Comparison of ENCODE assay signal across 8 cellular contexts in the genomic region with DNA sequence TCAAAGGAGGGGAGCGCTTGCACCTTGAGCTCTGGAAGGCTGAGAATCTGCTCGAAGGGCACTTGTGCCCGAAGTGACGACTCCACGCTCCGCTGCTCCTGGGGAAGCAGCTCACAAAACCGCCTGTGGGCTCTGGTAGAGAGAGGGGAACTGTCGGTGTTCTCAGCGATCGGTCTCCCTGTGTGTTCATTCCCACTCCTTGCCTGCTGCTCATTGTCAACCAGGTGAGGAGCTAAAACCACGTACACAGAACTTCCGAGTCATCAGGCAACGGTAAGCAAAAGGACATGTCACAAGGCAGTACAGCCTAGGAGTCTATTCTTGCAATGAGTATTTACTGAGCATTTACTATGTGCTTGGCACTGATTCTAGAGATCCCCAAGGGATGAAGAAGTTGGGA. TPM values are rescaled to one million over a fixed set of nuclear protein-coding genes. Genes with fewer than 3 reads are reported as not detected.
DNase-seq lines count a peak whose midpoint lies in the region; ATAC-seq, FAIRE-seq and TF ChIP-seq lines count a peak whose summit lies in the region.

No MANE protein-coding gene starts in this region.

- peaks cover 36% of the 10 kb centered on the region for H3K36me3 ChIP-seq in KOPT-K1 (ENCODE audit: insufficient read depth, low read length)
- peaks cover 56% of the 10 kb centered on the region for H3K36me3 ChIP-seq in K562 (ENCODE audit: control insufficient read depth, insufficient read depth, low read length)
- peaks cover 7 to 44% (median 23%) of the 10 kb centered on the region in 3 experiments for H3K36me3 ChIP-seq in naive thymus-derived CD4-positive, alpha-beta T cell (ENCODE audit: control insufficient read depth in 2 of 3, insufficient read depth in 3 of 3, low read length in 3 of 3)

- CTCF ChIA-PET in K562 (lab: Yijun Ruan, JAX; ENCODE audit: low intra/inter-chr PET ratio) = interaction anchor here (0.7 to 1.4 kb wide), 2 partner anchors 89 to 463 kb away, joined by 3 to 4 read pairs; no protein-coding TSS in a partner anchor
- CTCF ChIA-PET in naive thymus-derived CD4-positive, alpha-beta T cell (lab: Charles Lee) = interaction anchor here (0.6 to 0.7 kb wide), 2 partner anchors 17 to 214 kb away, joined by 3 read pairs; no protein-coding TSS in a partner anchor

- DNase-seq in CD14-positive monocyte (ENCODE audit: low spot score) = no peak
- DNase-seq in K562 (ENCODE audit: extremely low read depth in 1 of 4, low spot score in 3 of 4) = no peak
- DNase-seq in naive thymus-derived CD4-positive, alpha-beta T cell = peak in 1 of 9 donors; percentile 16
- DNase-seq in urothelium cell line (ENCODE audit: low spot score) = no peak

- POLR2A ChIA-PET in K562 (lab: Yijun Ruan, JAX) = interaction anchor here (0.6 to 2.0 kb wide), 7 partner anchors 8 to 547 kb away, joined by 3 to 15 read pairs (median 3); a partner anchor contains a TSS
- POLR2A ChIA-PET in naive thymus-derived CD4-positive, alpha-beta T cell (lab: Charles Lee) = interaction anchor here (0.6 to 7.8 kb wide), 10 partner anchors 11 to 701 kb away, joined by 3 to 95 read pairs (median 14); a partner anchor contains a TSS

- no peaks in the 10 kb centered on the region for H3K9me1 ChIP-seq in K562 (ENCODE audit: control insufficient read depth, insufficient read depth, low read length)

- TF ChIP-seq EP300 in K562 (IDR thresholded peaks at IDR 0.05; ENCODE audit: low read length) = no peak

- no peak for TF ChIP-seq POLR2A in K562 (conservative IDR thresholded peaks at IDR 0.05)

- no peak for TF ChIP-seq CTCF in CD14-positive monocyte (IDR thresholded peaks at IDR 0.05)
- TF ChIP-seq CTCF in K562 (IDR thresholded peaks at IDR 0.05 in 2 of 3, conservative IDR thresholded peaks at IDR 0.05 in 1 of 3; ENCODE audit: insufficient read depth in 2 of 3, low read depth in 1 of 3, low read length in 3 of 3) = no peak

- peaks cover 0 to 1% (median 0%) of the 10 kb centered on the region in 3 donors for H3K27me3 Mint-ChIP-seq in CD14-positive monocyte (ENCODE audit: low read depth in 3 of 3)
- H3K27me3 Mint-ChIP-seq in naive thymus-derived CD4-positive, alpha-beta T cell = no peaks in the 10 kb centered on the region

- H3K9me3 ChIP-seq in KOPT-K1 (ENCODE audit: insufficient read depth, low read length, poor library complexity, severe bottlenecking) = no peaks in the 10 kb centered on the region
- no peaks in the 10 kb centered on the region for H3K9me3 ChIP-seq in K562 (replicated peaks; ENCODE audit: control insufficient read depth, insufficient read depth, low read depth, low read length)
- no peaks in the 10 kb centered on the region for H3K9me3 ChIP-seq in naive thymus-derived CD4-positive, alpha-beta T cell (ENCODE audit: control insufficient read depth in 2 of 3, low read length in 3 of 3)

- peak overlapping the region; percentile 62 to 77 for H3K4me3 Mint-ChIP-seq in CD14-positive monocyte
- H3K4me3 Mint-ChIP-seq in naive thymus-derived CD4-positive, alpha-beta T cell = peak overlapping the region; percentile 87 to 95 (median 92)

- peaks cover 32% of the 10 kb centered on the region for H3K79me2 ChIP-seq in K562 (ENCODE audit: control insufficient read depth, insufficient read depth, low read length)

- no TSS peak for BruUV-seq in K562 (replicated peaks; lab: Mats Ljungman, UMichigan)

- 75% methylated on average over 12 of the region's 13 CpGs for WGBS in K562 (ENCODE audit: insufficient coverage, low coverage, missing lambda C conversion rate)

- peak overlapping the region; percentile 94 for H3K4me2 ChIP-seq in K562 (ENCODE audit: insufficient read depth, low read length)

- peak overlapping the region; percentile 79 to 93 for H3K9ac ChIP-seq in K562 (ENCODE audit: insufficient read depth in 1 of 2, low read depth in 2 of 2, low read length in 2 of 2)

- peaks cover 7 to 43% of the 10 kb centered on the region in 2 experiments; a peak in 3 of 5 replicates for H3K4me1 ChIP-seq in K562 (replicated peaks in 1 of 2; ENCODE audit: control insufficient read depth in 2 of 2, insufficient read depth in 2 of 2, low read length in 2 of 2)
- peaks cover 39 to 43% of the 10 kb centered on the region in 2 donors for H3K4me1 ChIP-seq in naive thymus-derived CD4-positive, alpha-beta T cell (ENCODE audit: control insufficient read depth in 2 of 2, insufficient read depth in 2 of 2, low read length in 2 of 2)

- no peaks in the 10 kb centered on the region for H3K27me3 ChIP-seq in K562 (ENCODE audit: control insufficient read depth in 2 of 2, insufficient read depth in 2 of 2, low read length in 2 of 2)
- H3K27me3 ChIP-seq in naive thymus-derived CD4-positive, alpha-beta T cell (ENCODE audit: control insufficient read depth in 2 of 2, insufficient read depth in 2 of 2, low read length in 2 of 2) = no peaks in the 10 kb centered on the region

- H4K20me1 ChIP-seq in K562 (replicated peaks; ENCODE audit: control insufficient read depth, insufficient read depth, low read length) = 0 out of 2 replicates have a peak, but pooled peaks cover 4% of the 10 kb centered on the region

- peaks cover 40% of the 10 kb centered on the region for H3K4me1 Mint-ChIP-seq in CD14-positive monocyte
- peaks cover 40 to 62% (median 52%) of the 10 kb centered on the region in 7 donors for H3K4me1 Mint-ChIP-seq in naive thymus-derived CD4-positive, alpha-beta T cell

- intact Hi-C loops in CD14-positive monocyte (cut with micrococcal nuclease) (loop anchor here (5.0 to 10.0 kb wide), 3 partner anchors 35 to 657 kb away; a partner anchor contains a TSS), K562 (cut with micrococcal nuclease) (loop anchor here (5.0 kb wide), 1 partner anchor 55 kb away; no protein-coding TSS in a partner anchor)
- intact Hi-C loops in naive thymus-derived CD4-positive, alpha-beta T cell (cut with micrococcal nuclease) = loop anchor here (5.0 kb wide), 5 partner anchors 90 to 900 kb away; a partner anchor contains a TSS

- in situ Hi-C loops in K562 (cut with MboI) = loop anchor here (10.0 kb wide), 1 partner anchor 447 kb away; no protein-coding TSS in a partner anchor

- FAIRE-seq in K562 (lab: Jason Lieb, UNC) (no peak), urothelium cell line (lab: Jason Lieb, UNC) (no peak)

- H3K4me3 ChIP-seq in K562 = peak overlapping the region; percentile 78
- H3K4me3 ChIP-seq in naive thymus-derived CD4-positive, alpha-beta T cell (ENCODE audit: low read length) = peak overlapping the region; percentile 92

- peaks cover 50 to 59% of the 10 kb centered on the region in 2 donors for H3K36me3 Mint-ChIP-seq in CD14-positive monocyte
- H3K36me3 Mint-ChIP-seq in naive thymus-derived CD4-positive, alpha-beta T cell = peaks cover 0 to 26% (median 12%) of the 10 kb centered on the region in 5 donors

- no peak for TF ChIP-seq RAD21 in K562 (CRISPR knock-in tag; conservative IDR thresholded peaks at IDR 0.05 in 1 of 2, IDR thresholded peaks at IDR 0.05 in 1 of 2)

- H3K27ac ChIP-seq in KOPT-K1 (ENCODE audit: low read depth, low read length, poor library complexity, severe bottlenecking) (peak overlapping the region; percentile 73), K562 (ENCODE audit: extremely low read depth, low read depth, low read length) (peak overlapping the region; percentile 83)
- H3K27ac ChIP-seq in naive thymus-derived CD4-positive, alpha-beta T cell (ENCODE audit: low read depth, low read length) = peak overlapping the region; percentile 99

- H3K9me3 Mint-ChIP-seq in CD14-positive monocyte = peaks cover 0 to 1% (median 0%) of the 10 kb centered on the region in 7 donors
- no peaks in the 10 kb centered on the region for H3K9me3 Mint-ChIP-seq in naive thymus-derived CD4-positive, alpha-beta T cell

- peak overlapping the region in 6 of 7 donors; percentile 35 to 98 (median 96) for H3K27ac Mint-ChIP-seq in CD14-positive monocyte
- H3K27ac Mint-ChIP-seq in naive thymus-derived CD4-positive, alpha-beta T cell = peak overlapping the region; percentile 96 to 100 (median 98)

- no peak for ATAC-seq in K562
- no peak for ATAC-seq in naive thymus-derived CD4-positive, alpha-beta T cell
- no peak for ATAC-seq in HG02759 (IDR thresholded peaks at IDR 0.05; ENCODE audit: unreplicated experiment)
- no peak for ATAC-seq in HG02678 (IDR thresholded peaks at IDR 0.05; ENCODE audit: unreplicated experiment)
- no peak for ATAC-seq in HG03159 (IDR thresholded peaks at IDR 0.05; ENCODE audit: unreplicated experiment)

- no peak overlapping the region for H2AFZ ChIP-seq in K562 (ENCODE audit: low read depth, low read length)

RNA-seq across cellular contexts. Expression of a gene that starts 1.5 kb away (rescaled TPM):
- 100 to 1,000 TPM; 169 to 197 TPM for polyA plus RNA-seq in CD14-positive monocyte
- total RNA-seq in K562 (2011; cell fraction: chromatin; rRNA removed; ENCODE audit: low replicate concordance) = 14.3 and 33.8 TPM in 2 replicates
- total RNA-seq in K562 (2011; cell fraction: nucleolus; rRNA removed) = 35.9 and 36.5 TPM in 2 replicates
- 26.0 and 30.1 TPM in 2 replicates for total RNA-seq in K562 (2011; cell fraction: nucleoplasm; rRNA removed)
- total RNA-seq in K562 (2014; rRNA removed) = 61.4 and 94.5 TPM in 2 replicates
- 46.9 and 49.6 TPM in 2 replicates for total RNA-seq in K562 (2014; rRNA removed; fragmentation: Illumina TruSeq; extraction: Trizol)
- 63.4 and 64.5 TPM in 2 replicates for total RNA-seq in K562 (2015; rRNA removed; fragmentation: Illumina TruSeq; extraction: Trizol)
- 106 and 107 TPM in 2 replicates for total RNA-seq in K562 (2021)
- polyA plus RNA-seq in K562 (2011; rRNA removed) = 136 and 186 TPM in 2 replicates
- 212 and 302 TPM in 2 replicates for polyA plus RNA-seq in K562 (2011; cell fraction: cytosol; rRNA removed)
- polyA plus RNA-seq in K562 (2011; cell fraction: nucleus; rRNA removed) = 104 and 147 TPM in 2 replicates
- 132 and 166 TPM in 2 replicates for polyA plus RNA-seq in K562 (2012)
- polyA plus RNA-seq in K562 (2014; fragmentation: Illumina TruSeq; extraction: Trizol) = 107 and 138 TPM in 2 replicates
- polyA plus RNA-seq in K562 (2014; fragmentation: Nextera tagmentation; extraction: Ambion mirVana) = 10 to 100 TPM; 14.9 to 33.8 TPM
- polyA plus RNA-seq in K562 (2014; rRNA removed) = 128 and 142 TPM in 2 replicates
- polyA minus RNA-seq in K562 (2011; rRNA and poly(A)+ RNA removed) = 38.2 and 47.4 TPM in 2 replicates
- polyA minus RNA-seq in K562 (2011; cell fraction: cytosol; rRNA and poly(A)+ RNA removed) = 35.2 and 37.1 TPM in 2 replicates
- polyA minus RNA-seq in K562 (2011; cell fraction: nucleus; rRNA and poly(A)+ RNA removed) = 10.0 and 16.9 TPM in 2 replicates
- 100 to 1,000 TPM in 3 of 5 experiments, 10 to 100 TPM in 2; 76.8 to 149 (median 127) TPM for total RNA-seq in naive thymus-derived CD4-positive, alpha-beta T cell
- 100 to 1,000 TPM; 224 to 229 TPM for polyA plus RNA-seq in naive thymus-derived CD4-positive, alpha-beta T cell

RNA-seq across cellular contexts. Expression of a gene that starts 1.8 kb away (rescaled TPM):
- polyA plus RNA-seq in CD14-positive monocyte = under 1 TPM; 0.53 to 0.91 TPM
- 9.0 and 29.0 TPM in 2 replicates for total RNA-seq in K562 (2011; cell fraction: chromatin; rRNA removed; ENCODE audit: low replicate concordance)
- total RNA-seq in K562 (2011; cell fraction: nucleolus; rRNA removed) = 29.9 and 32.4 TPM in 2 replicates
- total RNA-seq in K562 (2011; cell fraction: nucleoplasm; rRNA removed) = 18.3 and 18.8 TPM in 2 replicates
- total RNA-seq in K562 (2014; rRNA removed) = 3.9 and 4.0 TPM in 2 replicates
- total RNA-seq in K562 (2014; rRNA removed; fragmentation: Illumina TruSeq; extraction: Trizol) = 2.8 and 3.0 TPM in 2 replicates
- 2.4 and 3.0 TPM in 2 replicates for total RNA-seq in K562 (2015; rRNA removed; fragmentation: Illumina TruSeq; extraction: Trizol)
- 6.0 and 6.1 TPM in 2 replicates for total RNA-seq in K562 (2021)
- polyA plus RNA-seq in K562 (2011; rRNA removed) = 3.7 and 4.0 TPM in 2 replicates
- 1.4 and 2.7 TPM in 2 replicates for polyA plus RNA-seq in K562 (2011; cell fraction: cytosol; rRNA removed)
- 9.9 and 12.7 TPM in 2 replicates for polyA plus RNA-seq in K562 (2011; cell fraction: nucleus; rRNA removed)
- polyA plus RNA-seq in K562 (2012) = 2.3 and 4.2 TPM in 2 replicates
- polyA plus RNA-seq in K562 (2014; fragmentation: Illumina TruSeq; extraction: Trizol) = 1.2 and 2.0 TPM in 2 replicates
- polyA plus RNA-seq in K562 (2014; fragmentation: Nextera tagmentation; extraction: Ambion mirVana) = under 1 TPM; 0.78 to 0.92 TPM
- polyA plus RNA-seq in K562 (2014; rRNA removed) = 2.6 and 3.3 TPM in 2 replicates
- 7.1 and 7.7 TPM in 2 replicates for polyA minus RNA-seq in K562 (2011; rRNA and poly(A)+ RNA removed)
- 6.0 and 7.6 TPM in 2 replicates for polyA minus RNA-seq in K562 (2011; cell fraction: cytosol; rRNA and poly(A)+ RNA removed)
- polyA minus RNA-seq in K562 (2011; cell fraction: nucleus; rRNA and poly(A)+ RNA removed) = 13.9 and 15.4 TPM in 2 replicates
- total RNA-seq in naive thymus-derived CD4-positive, alpha-beta T cell = 10 to 100 TPM in 4 of 5 experiments, 1 to 10 TPM in 1; 7.3 to 16.3 (median 14.9) TPM
- 1 to 10 TPM in 1 of 2 donors, under 1 TPM in 1; 0.61 to 1.2 TPM for polyA plus RNA-seq in naive thymus-derived CD4-positive, alpha-beta T cell

RNA-seq across cellular contexts. Expression of a gene that starts 17.2 kb away (rescaled TPM):
- polyA plus RNA-seq in CD14-positive monocyte = under 1 TPM in 1 of 2 donors, not detected in 1; 0.08 TPM
- 1.1 and 1.4 TPM in 2 replicates for total RNA-seq in K562 (2011; cell fraction: chromatin; rRNA removed; ENCODE audit: low replicate concordance)
- total RNA-seq in K562 (2011; cell fraction: nucleolus; rRNA removed) = 0.53 and 0.83 TPM in 2 replicates
- 0.37 and 0.76 TPM in 2 replicates for total RNA-seq in K562 (2011; cell fraction: nucleoplasm; rRNA removed)
- 0.04 TPM in 1 of 2 replicates, not detected in the other for total RNA-seq in K562 (2014; rRNA removed)
- total RNA-seq in K562 (2014; rRNA removed; fragmentation: Illumina TruSeq; extraction: Trizol) = 0.10 and 0.22 TPM in 2 replicates
- total RNA-seq in K562 (2015; rRNA removed; fragmentation: Illumina TruSeq; extraction: Trizol) = 0.11 TPM in 1 of 2 replicates, not detected in the other
- total RNA-seq in K562 (2021) = 0.11 and 0.36 TPM in 2 replicates
- 0.20 and 0.24 TPM in 2 replicates for polyA plus RNA-seq in K562 (2011; rRNA removed)
- 0.22 and 0.24 TPM in 2 replicates for polyA plus RNA-seq in K562 (2011; cell fraction: cytosol; rRNA removed)
- 0.49 and 0.74 TPM in 2 replicates for polyA plus RNA-seq in K562 (2011; cell fraction: nucleus; rRNA removed)
- 0.17 and 0.55 TPM in 2 replicates for polyA plus RNA-seq in K562 (2012)
- 0.12 TPM in 1 of 2 replicates, not detected in the other for polyA plus RNA-seq in K562 (2014; fragmentation: Illumina TruSeq; extraction: Trizol)
- polyA plus RNA-seq in K562 (2014; fragmentation: Nextera tagmentation; extraction: Ambion mirVana) = under 1 TPM; 0.10 to 0.17 TPM
- polyA plus RNA-seq in K562 (2014; rRNA removed) = 0.05 TPM in 1 of 2 replicates, not detected in the other
- polyA minus RNA-seq in K562 (2011; rRNA and poly(A)+ RNA removed) = 0.28 and 0.51 TPM in 2 replicates
- polyA minus RNA-seq in K562 (2011; cell fraction: cytosol; rRNA and poly(A)+ RNA removed) = not detected in 2 replicates
- polyA minus RNA-seq in K562 (2011; cell fraction: nucleus; rRNA and poly(A)+ RNA removed) = 0.22 and 0.40 TPM in 2 replicates
- 1 to 10 TPM in 1 of 5 experiments, under 1 TPM in 3, not detected in 1; 0.40 to 1.8 (median 0.63) TPM for total RNA-seq in naive thymus-derived CD4-positive, alpha-beta T cell
- polyA plus RNA-seq in naive thymus-derived CD4-positive, alpha-beta T cell = not detected

RNA-seq across cellular contexts. Expression of a gene that starts 31.1 kb away (rescaled TPM):
- polyA plus RNA-seq in CD14-positive monocyte (10 to 100 TPM; 13.2 to 22.0 TPM), K562 (2011; rRNA removed) (28.8 and 56.9 TPM in 2 replicates), K562 (2014; fragmentation: Illumina TruSeq; extraction: Trizol) (10.9 and 16.9 TPM in 2 replicates), K562 (2014; fragmentation: Nextera tagmentation; extraction: Ambion mirVana) (1 to 10 TPM; 1.3 to 1.5 TPM), K562 (2014; rRNA removed) (24.8 and 27.8 TPM in 2 replicates)
- 229 and 471 TPM in 2 replicates for total RNA-seq in K562 (2011; cell fraction: chromatin; rRNA removed; ENCODE audit: low replicate concordance)
- 275 and 311 TPM in 2 replicates for total RNA-seq in K562 (2011; cell fraction: nucleolus; rRNA removed)
- 234 and 268 TPM in 2 replicates for total RNA-seq in K562 (2011; cell fraction: nucleoplasm; rRNA removed)
- total RNA-seq in K562 (2014; rRNA removed) (11.0 and 38.7 TPM in 2 replicates), K562 (2014; rRNA removed; fragmentation: Illumina TruSeq; extraction: Trizol) (8.5 and 10.7 TPM in 2 replicates), K562 (2015; rRNA removed; fragmentation: Illumina TruSeq; extraction: Trizol) (16.7 and 17.7 TPM in 2 replicates), K562 (2021) (33.6 and 37.9 TPM in 2 replicates)
- polyA plus RNA-seq in K562 (2011; cell fraction: cytosol; rRNA removed) = 31.0 and 40.4 TPM in 2 replicates
- 155 and 194 TPM in 2 replicates for polyA plus RNA-seq in K562 (2011; cell fraction: nucleus; rRNA removed)
- polyA plus RNA-seq in K562 (2012) = 31.3 and 40.0 TPM in 2 replicates
- polyA minus RNA-seq in K562 (2011; rRNA and poly(A)+ RNA removed) = 41.6 and 47.9 TPM in 2 replicates
- polyA minus RNA-seq in K562 (2011; cell fraction: cytosol; rRNA and poly(A)+ RNA removed) = 59.8 and 102 TPM in 2 replicates
- polyA minus RNA-seq in K562 (2011; cell fraction: nucleus; rRNA and poly(A)+ RNA removed) = 62.9 and 86.3 TPM in 2 replicates
- 10 to 100 TPM; 15.9 to 31.0 (median 20.7) TPM for total RNA-seq in naive thymus-derived CD4-positive, alpha-beta T cell
- 10 to 100 TPM in 1 of 2 donors, 1 to 10 TPM in 1; 5.6 to 11.0 TPM for polyA plus RNA-seq in naive thymus-derived CD4-positive, alpha-beta T cell

RNA-seq across cellular contexts. Expression of a gene that starts 33.3 kb away (rescaled TPM):
- polyA plus RNA-seq in CD14-positive monocyte (10 to 100 TPM; 18.9 to 20.3 TPM), K562 (2011; rRNA removed) (57.5 and 62.8 TPM in 2 replicates), K562 (2014; fragmentation: Illumina TruSeq; extraction: Trizol) (47.9 and 56.5 TPM in 2 replicates), K562 (2014; fragmentation: Nextera tagmentation; extraction: Ambion mirVana) (10 to 100 TPM; 14.0 to 21.0 TPM), K562 (2014; rRNA removed) (64.5 and 70.3 TPM in 2 replicates)
- 23.0 and 24.9 TPM in 2 replicates for total RNA-seq in K562 (2011; cell fraction: chromatin; rRNA removed; ENCODE audit: low replicate concordance)
- total RNA-seq in K562 (2011; cell fraction: nucleolus; rRNA removed) = 17.9 and 20.5 TPM in 2 replicates
- total RNA-seq in K562 (2011; cell fraction: nucleoplasm; rRNA removed) = 24.8 and 26.5 TPM in 2 replicates
- total RNA-seq in K562 (2014; rRNA removed) (69.5 and 73.4 TPM in 2 replicates), K562 (2014; rRNA removed; fragmentation: Illumina TruSeq; extraction: Trizol) (54.9 and 58.8 TPM in 2 replicates), K562 (2015; rRNA removed; fragmentation: Illumina TruSeq; extraction: Trizol) (60.0 and 61.5 TPM in 2 replicates), K562 (2021) (64.6 and 66.5 TPM in 2 replicates)
- polyA plus RNA-seq in K562 (2011; cell fraction: cytosol; rRNA removed) = 45.8 and 48.7 TPM in 2 replicates
- polyA plus RNA-seq in K562 (2011; cell fraction: nucleus; rRNA removed) = 21.4 and 27.0 TPM in 2 replicates
- polyA plus RNA-seq in K562 (2012) = 49.2 and 50.7 TPM in 2 replicates
- 37.7 and 38.0 TPM in 2 replicates for polyA minus RNA-seq in K562 (2011; rRNA and poly(A)+ RNA removed)
- 18.5 and 20.3 TPM in 2 replicates for polyA minus RNA-seq in K562 (2011; cell fraction: cytosol; rRNA and poly(A)+ RNA removed)
- polyA minus RNA-seq in K562 (2011; cell fraction: nucleus; rRNA and poly(A)+ RNA removed) = 8.5 and 11.4 TPM in 2 replicates
- total RNA-seq in naive thymus-derived CD4-positive, alpha-beta T cell = 10 to 100 TPM; 34.1 to 51.5 (median 48.4) TPM
- 10 to 100 TPM; 29.7 to 48.5 TPM for polyA plus RNA-seq in naive thymus-derived CD4-positive, alpha-beta T cell
